Comparison of ENCODE assay signal across 19 cellular contexts in genomic region chr9:81423589-81424326, GRCh38.
DNase-seq lines count a peak whose midpoint lies in the region; ATAC-seq and TF ChIP-seq lines count a peak whose summit lies in the region.
"Had no signal": no experiment of that assay in that cellular context is flagged by ENCODE, and none has a peak within 500 bp of the region (broad histone marks: within the 10 kb centered on the region; RNA-seq: fewer than 3 reads in every experiment).

No MANE protein-coding gene starts in this region.

- H3K27ac ChIP-seq in left ventricle myocardium inferior (replicated peaks) (peak overlapping the region; percentile 21), right cardiac atrium (ENCODE audit: low read length) (no peak overlapping the region)

- H3K4me3 Mint-ChIP-seq in stimulated activated naive B cell treated with anti-CD40 and anti-IgM and Interleukin-4, amounts not matched to agents 10 μg/mL and 1 μg/mL and 100 μg/mL, for 72 hours, result no peak overlapping the region
- H3K4me3 Mint-ChIP-seq: CD8-positive, alpha-beta memory T cell had no signal

- no peak overlapping the region for H3K4me3 ChIP-seq in left ventricle myocardium inferior
- no peak overlapping the region for H3K4me3 ChIP-seq in right cardiac atrium (ENCODE audit: low read length)
- H3K4me3 ChIP-seq: MG63 had no signal

- ATAC-seq in right cardiac atrium, result no peak
- ATAC-seq in stimulated activated naive B cell treated with anti-CD40 and anti-IgM and Interleukin-4, amounts not matched to agents 10 μg/mL and 1 μg/mL and 100 μg/mL, for 72 hours (replicated peaks), result peak; percentile 88 to 89
- no peak for ATAC-seq in HG03439 (IDR thresholded peaks at IDR 0.05; ENCODE audit: unreplicated experiment)
- ATAC-seq: Panc1, Right ventricle myocardium inferior, SK-N-SH treated with all-trans-retinoic acid at 6 μM for 48 hours had no signal

- H3K4me1 ChIP-seq in left ventricle myocardium inferior, result no peaks in the 10 kb centered on the region
- H3K4me1 ChIP-seq in right cardiac atrium (ENCODE audit: control insufficient read depth, insufficient read depth, low read length), result no peaks in the 10 kb centered on the region

- DNase-seq in left ventricle myocardium inferior (no peak), right cardiac atrium (no peak), NOMO-1 treated with DMSO at 0.1 percent for 48 hours (lab: John Stamatoyannopoulos, UW; ENCODE audit: unreplicated experiment) (peak; percentile 27), fibroblast of peridontal ligament (ENCODE audit: extremely low read depth) (peak; percentile 41), cerebellar nuclear complex (lab: John Stamatoyannopoulos, UW) (no peak), GM10266 (ENCODE audit: extremely low spot score) (no peak)
- DNase-seq in stimulated activated naive B cell treated with anti-CD40 and anti-IgM and Interleukin-4, amounts not matched to agents 10 μg/mL and 1 μg/mL and 100 μg/mL, for 72 hours, result no peak
- DNase-seq: 8988T; CD8-positive, alpha-beta memory T cell; DMS79; HCEC 1CT; MG63; NCI-H1417; NCI-H187 treated with DMSO at 0.1 percent for 48 hours; NCI-H345 had no signal

- no peaks in the 10 kb centered on the region for H3K27me3 Mint-ChIP-seq in stimulated activated naive B cell treated with anti-CD40 and anti-IgM and Interleukin-4, amounts not matched to agents 10 μg/mL and 1 μg/mL and 100 μg/mL, for 72 hours
- H3K27me3 Mint-ChIP-seq: CD8-positive, alpha-beta memory T cell had no signal

- no peaks in the 10 kb centered on the region for H3K27me3 ChIP-seq in left ventricle myocardium inferior (ENCODE audit: low read depth)
- no peaks in the 10 kb centered on the region for H3K27me3 ChIP-seq in right cardiac atrium (ENCODE audit: control insufficient read depth, insufficient read depth)
- H3K27me3 ChIP-seq: MG63 had no signal

- no peaks in the 10 kb centered on the region for H3K36me3 Mint-ChIP-seq in stimulated activated naive B cell treated with anti-CD40 and anti-IgM and Interleukin-4, amounts not matched to agents 10 μg/mL and 1 μg/mL and 100 μg/mL, for 72 hours
- H3K36me3 Mint-ChIP-seq: CD8-positive, alpha-beta memory T cell had no signal

- H3K9me3 ChIP-seq in left ventricle myocardium inferior (replicated peaks) (peaks cover 41% of the 10 kb centered on the region), right cardiac atrium (ENCODE audit: control insufficient read depth, low read length) (no peaks in the 10 kb centered on the region)

- no peak overlapping the region for H3K27ac Mint-ChIP-seq in stimulated activated naive B cell treated with anti-CD40 and anti-IgM and Interleukin-4, amounts not matched to agents 10 μg/mL and 1 μg/mL and 100 μg/mL, for 72 hours

- H3K4me1 Mint-ChIP-seq in stimulated activated naive B cell treated with anti-CD40 and anti-IgM and Interleukin-4, amounts not matched to agents 10 μg/mL and 1 μg/mL and 100 μg/mL, for 72 hours, result peaks cover 3 to 7% of the 10 kb centered on the region in 2 donors
- H3K4me1 Mint-ChIP-seq: CD8-positive, alpha-beta memory T cell had no signal

- intact Hi-C loops in left ventricle myocardium inferior (cut with micrococcal nuclease) (no loop called here), right cardiac atrium (cut with DNase I) (no loop called here)

- TF ChIP-seq CTCF in left ventricle myocardium inferior (IDR thresholded peaks at IDR 0.05; ENCODE audit: borderline replicate concordance) (no peak), GM10266 (IDR thresholded peaks at IDR 0.05; ENCODE audit: control insufficient read depth, insufficient read depth, low read depth, missing control alignments) (no peak)

- H3K9me3 Mint-ChIP-seq in stimulated activated naive B cell treated with anti-CD40 and anti-IgM and Interleukin-4, amounts not matched to agents 10 μg/mL and 1 μg/mL and 100 μg/mL, for 72 hours, result peaks cover 19 to 27% of the 10 kb centered on the region in 2 donors

- no peaks in the 10 kb centered on the region for H3K36me3 ChIP-seq in left ventricle myocardium inferior
- H3K36me3 ChIP-seq: MG63 had no signal

Comparison
In these comparisons a context has a peak if more than half of its experiments do, and no peak if none do; other contexts are left out.
1. DNase-seq: peak in NOMO-1 treated with DMSO at 0.1 percent for 48 hours (single experiment) and fibroblast of peridontal ligament (single experiment); none in left ventricle myocardium inferior (single experiment), right cardiac atrium (0 of 3), stimulated activated naive B cell treated with anti-CD40 and anti-IgM and Interleukin-4, amounts not matched to agents 10 μg/mL and 1 μg/mL and 100 μg/mL, for 72 hours (single experiment), cerebellar nuclear complex (0 of 2) and GM10266 (single experiment).
2. ATAC-seq: peak in stimulated activated naive B cell treated with anti-CD40 and anti-IgM and Interleukin-4, amounts not matched to agents 10 μg/mL and 1 μg/mL and 100 μg/mL, for 72 hours (2 of 2); none in right cardiac atrium (0 of 2) and HG03439 (single experiment).